Comparison of ENCODE assay signal across 31 cellular contexts in the genomic region with DNA sequence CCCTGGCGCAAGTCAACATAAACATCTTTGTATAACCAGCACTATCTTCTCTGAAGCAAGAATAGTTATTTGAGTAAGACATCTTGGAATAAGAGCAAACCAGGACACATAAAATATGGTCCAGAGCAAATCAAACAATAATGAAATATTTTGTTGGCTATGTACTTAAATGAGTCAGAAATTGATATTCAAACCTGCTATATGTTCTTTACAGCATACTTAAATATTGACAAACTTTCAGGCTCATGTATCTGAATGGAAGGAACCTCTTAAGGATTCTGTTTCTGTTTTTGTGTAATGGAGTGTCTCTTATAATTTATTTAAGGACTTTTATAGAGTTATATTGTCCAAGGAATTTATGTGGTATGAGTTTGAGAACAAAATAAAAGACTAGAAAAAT.
"Had no signal": no experiment of that assay in that cellular context is flagged by ENCODE, and none has a peak within 500 bp of the region (broad histone marks: within the 10 kb centered on the region; RNA-seq: fewer than 3 reads in every experiment).

No MANE protein-coding gene starts in this region.

- H3K9me3 ChIP-seq: adrenal gland, ascending aorta had no signal

- ATAC-seq: activated naive CD4-positive, alpha-beta T cell treated with anti-CD3 and anti-CD28 coated beads, Interleukin-2, amount 50 U/mL, for 72 hours; activated naive CD8-positive, alpha-beta T cell treated with anti-CD3 and anti-CD28 coated beads, Interleukin-2, amount 50 U/mL, for 24 hours; activated T-cell treated with anti-CD3 and anti-CD28 coated beads, Interleukin-2, amount 50 U/mL, for 4 hours; activated T-cell treated with anti-CD3 and anti-CD28 coated beads, Interleukin-2, amount 50 U/mL, for 72 hours; activated T-helper 17 cell treated with anti-CD3 and anti-CD28 coated beads, Interleukin-2, amount 50 U/mL, for 72 hours; body of pancreas had no signal

- H3K4me1 ChIP-seq: adrenal gland, ascending aorta, body of pancreas, breast epithelium had no signal

- H3K36me3 ChIP-seq: adrenal gland, ascending aorta, brain microvascular endothelial cell, breast epithelium, cardiac muscle cell had no signal

- H3K4me3 ChIP-seq: adrenal gland, ascending aorta, body of pancreas, breast epithelium, cardiac muscle cell had no signal

- H3K27ac ChIP-seq: adrenal gland, ascending aorta, body of pancreas, brain microvascular endothelial cell, breast epithelium, cardiac muscle cell had no signal

- H3K27me3 ChIP-seq: adrenal gland, ascending aorta, body of pancreas, brain microvascular endothelial cell, breast epithelium, cardiac muscle cell had no signal

- DNase-seq: activated effector memory CD4-positive, alpha-beta T cell treated with anti-CD3 and anti-CD28 coated beads, Interleukin-2, amount 50 U/mL, for 16 hours; activated effector memory CD4-positive, alpha-beta T cell treated with Interleukin-2 at 50 U/mL for 16 hours; activated gamma-delta T cell; activated gamma-delta T cell treated with Interleukin-2 at 50 U/mL for 16 hours; activated naive CD4-positive, alpha-beta T cell; activated naive CD4-positive, alpha-beta T cell treated with anti-CD3 and anti-CD28 coated beads for 36 hours; activated naive CD4-positive, alpha-beta T cell treated with anti-CD3 and anti-CD28 coated beads, Interleukin-2, amount 10 ng/mL, durations not matched to agents 7 days and 5 days; activated naive CD4-positive, alpha-beta T cell treated with anti-CD3 and anti-CD28 coated beads, Interleukin-2, amount 50 U/mL, for 16 hours; activated naive CD4-positive, alpha-beta T cell treated with Interleukin-2 at 50 U/mL for 16 hours; activated naive CD8-positive, alpha-beta T cell treated with anti-CD3 and anti-CD28 coated beads for 36 hours; activated naive CD8-positive, alpha-beta T cell treated with anti-CD3 and anti-CD28 coated beads, Interleukin-2, amount 10 ng/mL, durations not matched to agents 7 days and 5 days; activated naive CD8-positive, alpha-beta T cell treated with anti-CD3 and anti-CD28 coated beads, Interleukin-2, amount 50 U/mL, for 24 hours; activated T-cell treated with anti-CD3 and anti-CD28 coated beads, Interleukin-2, amount 50 U/mL, for 24 hours; activated T-cell treated with anti-CD3 and anti-CD28 coated beads, Interleukin-2, amount 50 U/mL, for 4 hours; activated T-cell treated with anti-CD3 and anti-CD28 coated beads, Interleukin-2, amount 50 U/mL, for 48 hours; activated T-cell treated with anti-CD3 and anti-CD28 coated beads, Interleukin-2, amount 50 U/mL, for 72 hours; adrenal gland; amniotic stem cell; amygdala; anterior cingulate cortex; aorta; body of pancreas; brain microvascular endothelial cell; caudate nucleus; central memory CD4-positive, alpha-beta T cell; cerebellar nuclear complex had no signal
